Comparison of ENCODE assay signal across 10 cellular contexts in the genomic region with DNA sequence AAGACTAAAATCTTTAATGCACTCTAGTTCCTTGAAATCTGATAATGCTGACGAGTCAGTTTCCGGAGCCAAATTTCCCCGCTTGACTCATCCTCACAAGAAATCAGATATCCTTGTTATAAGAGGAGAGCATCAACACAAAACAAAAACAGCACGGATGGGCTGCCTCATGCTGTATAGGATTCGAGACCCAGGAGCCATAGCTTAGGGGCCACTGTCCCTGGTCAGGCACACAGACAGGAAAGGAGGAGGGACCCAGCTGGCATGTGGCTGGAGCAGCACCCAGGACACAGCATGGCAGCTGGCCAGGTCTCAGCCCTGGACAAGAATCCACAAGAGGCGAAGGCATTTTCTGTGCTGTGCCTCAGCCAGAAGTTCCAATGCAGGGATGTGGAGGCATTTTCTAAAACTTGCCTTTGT.
A peak's percentile ranks its signal among the peaks of the same experiment; 100 is the strongest.
DNase-seq lines count a peak whose midpoint lies in the region; TF ChIP-seq lines count a peak whose summit lies in the region.
"Had no signal": no experiment of that assay in that cellular context is flagged by ENCODE, and none has a peak within 500 bp of the region (broad histone marks: within the 10 kb centered on the region; RNA-seq: fewer than 3 reads in every experiment).

No MANE protein-coding gene starts in this region.

- POLR2A ChIA-PET in MCF 10A (lab: Yijun Ruan, JAX), result interaction anchor here (0.5 to 1.0 kb wide), 2 partner anchors 109 to 110 kb away, joined by 3 read pairs; a partner anchor contains a TSS

- TF ChIP-seq CTCF in MCF 10A (IDR thresholded peaks at IDR 0.05; ENCODE audit: unreplicated experiment) (no peak), osteocyte (IDR thresholded peaks at IDR 0.05) (no peak)

- H3K9me3 Mint-ChIP-seq in MCF 10A (ENCODE audit: unreplicated experiment), result peaks cover 6% of the 10 kb centered on the region
- peaks cover 12% of the 10 kb centered on the region for H3K9me3 Mint-ChIP-seq in osteocyte (ENCODE audit: unreplicated experiment)

- H3K4me1 Mint-ChIP-seq in MCF 10A (ENCODE audit: insufficient read depth, unreplicated experiment), result peaks cover 20% of the 10 kb centered on the region
- H3K4me1 Mint-ChIP-seq in osteocyte (ENCODE audit: unreplicated experiment), result peaks cover 11% of the 10 kb centered on the region

- DNase-seq in HT-29 (ENCODE audit: low spot score), result peak; percentile 59
- peak; percentile 71 for DNase-seq in MCF 10A (ENCODE audit: unreplicated experiment)
- DNase-seq in kidney glomerular epithelial cell (lab: John Stamatoyannopoulos, UW), result peak; percentile 41
- DNase-seq in superior temporal gyrus (ENCODE audit: extremely low spot score), result peak; percentile 75
- no peak for DNase-seq in NK-92 treated with Interleukin-12 subunit alpha and Interleukin-12 subunit beta, amount 100 ng/mL, for 24 hours (lab: John Stamatoyannopoulos, UW)
- no peak for DNase-seq in GF-D8 (lab: John Stamatoyannopoulos, UW)
- no peak for DNase-seq in KG1 (lab: John Stamatoyannopoulos, UW)
- DNase-seq in osteocyte (ENCODE audit: extremely low spot score, unreplicated experiment), result no peak
- DNase-seq: NCI-H226 had no signal

- CTCF ChIA-PET in MCF 10A (lab: Yijun Ruan, JAX), result interaction anchor here (1.1 to 2.3 kb wide), 2 partner anchors 138 to 178 kb away, joined by 4 to 8 read pairs; no protein-coding TSS in a partner anchor

- intact Hi-C loops in MCF 10A (cut with micrococcal nuclease), result loop anchor here (5.0 kb wide), 1 partner anchor 97 kb away; no protein-coding TSS in a partner anchor

- H3K36me3 Mint-ChIP-seq in MCF 10A (ENCODE audit: insufficient read depth, unreplicated experiment) (no peaks in the 10 kb centered on the region), osteocyte (ENCODE audit: unreplicated experiment) (no peaks in the 10 kb centered on the region)

- no TSS peak for BruUV-seq in MCF 10A (replicated peaks; lab: Mats Ljungman, UMichigan)

- H3K4me3 Mint-ChIP-seq in MCF 10A (ENCODE audit: unreplicated experiment) (peak overlapping the region; percentile 40), osteocyte (ENCODE audit: unreplicated experiment) (no peak overlapping the region)
- H3K4me3 Mint-ChIP-seq: T-helper 1 cell treated with Interleukin-12 subunit alpha and Interleukin-12 subunit beta and Interleukin-4 antibody, amounts not matched to agents 30 μg/mL and 1 μg/mL, for 36 hours had no signal

- H3K27me3 Mint-ChIP-seq in MCF 10A (ENCODE audit: insufficient read depth, unreplicated experiment) (no peaks in the 10 kb centered on the region), osteocyte (ENCODE audit: unreplicated experiment) (peaks cover 7% of the 10 kb centered on the region)

- no peak overlapping the region for H3K27ac Mint-ChIP-seq in MCF 10A (ENCODE audit: low read depth, unreplicated experiment)
- H3K27ac Mint-ChIP-seq in osteocyte (ENCODE audit: unreplicated experiment), result no peak overlapping the region
- H3K27ac Mint-ChIP-seq: T-helper 1 cell treated with Interleukin-12 subunit alpha and Interleukin-12 subunit beta and Interleukin-4 antibody, amounts not matched to agents 30 μg/mL and 1 μg/mL, for 36 hours had no signal

Comparison
In these comparisons a context has a peak if more than half of its experiments do, and no peak if none do; other contexts are left out.
1. DNase-seq: peak in HT-29 (single experiment), MCF 10A (single experiment), kidney glomerular epithelial cell (single experiment) and superior temporal gyrus (single experiment); none in NK-92 treated with Interleukin-12 subunit alpha and Interleukin-12 subunit beta, amount 100 ng/mL, for 24 hours (single experiment), GF-D8 (single experiment), KG1 (single experiment) and osteocyte (single experiment).